Comparison of ENCODE assay signal across 8 cellular contexts in genomic region chr7:20651960-20652544, GRCh38. TPM values are rescaled to one million over a fixed set of nuclear protein-coding genes. Genes with fewer than 3 reads are reported as not detected.
DNase-seq lines count a peak whose midpoint lies in the region; ATAC-seq and TF ChIP-seq lines count a peak whose summit lies in the region.

No MANE protein-coding gene starts in this region.

- intact Hi-C loops in transverse colon (cut with DNase I; ENCODE audit: low total_unique reads) = no loop called here

- TF ChIP-seq CTCF in transverse colon (IDR thresholded peaks at IDR 0.05) = peak in 2 of 5 experiments; percentile 10 to 15

- peaks cover 11% of the 10 kb centered on the region for H3K27me3 ChIP-seq in transverse colon

- 60 to 75% methylated on average over 8 to 10 of the region's 10 CpGs for WGBS in transverse colon (ENCODE audit: low coverage in 1 of 2), 2 donors

- DNase-seq in AML-193 (lab: John Stamatoyannopoulos, UW) (peak; percentile 13 to 55), SKM-1 (lab: John Stamatoyannopoulos, UW; ENCODE audit: unreplicated experiment) (peak; percentile 10), inferior parietal cortex (ENCODE audit: extremely low spot score) (peak; percentile 12), transverse colon (no peak)

- ATAC-seq in GM18867 (IDR thresholded peaks at IDR 0.05; ENCODE audit: unreplicated experiment) (peak; percentile 47), HG02623 (IDR thresholded peaks at IDR 0.05; ENCODE audit: unreplicated experiment) (no peak), GM19455 (IDR thresholded peaks at IDR 0.05; ENCODE audit: unreplicated experiment) (no peak), HG02938 (IDR thresholded peaks at IDR 0.05; ENCODE audit: unreplicated experiment) (no peak)

- no peak for TF ChIP-seq EP300 in transverse colon (IDR thresholded peaks at IDR 0.05; ENCODE audit: low read depth)

- in situ Hi-C loops in transverse colon (cut with MboI; ENCODE audit: low pct_ligation_motif_present in 1 of 4, low pct_unique_long_range_greater_than_20kb in 1 of 4, low sequenced_read_pairs in 3 of 4) = no loop called here

- no peak for TF ChIP-seq POLR2A in transverse colon (IDR thresholded peaks at IDR 0.05)

- no peak overlapping the region for H3K27ac ChIP-seq in transverse colon

- no peak overlapping the region for H3K4me3 ChIP-seq in transverse colon

- no peaks in the 10 kb centered on the region for H3K4me1 ChIP-seq in transverse colon

- H3K36me3 ChIP-seq in transverse colon = no peaks in the 10 kb centered on the region

- H3K9me3 ChIP-seq in transverse colon = no peaks in the 10 kb centered on the region

RNA-seq across cellular contexts. Expression of gene ABCB5, which starts 36.6 kb away (rescaled TPM):
- total RNA-seq in transverse colon = 10 to 100 TPM in 1 of 4 donors, 1 to 10 TPM in 2, not detected in 1; 1.6 to 19.1 (median 1.9) TPM
